ENCODE assay signal across 1 cellular context in genomic region chr5:124453221-124454032, GRCh38.
TF ChIP-seq lines count a peak whose summit lies in the region.

No MANE protein-coding gene starts in this region.

TF ChIP-seq in GM23338, 12 proteins besides CTCF, POLR2A, EP300 and RAD21 (continued from another document):
- TF ChIP-seq, protein P1, sequence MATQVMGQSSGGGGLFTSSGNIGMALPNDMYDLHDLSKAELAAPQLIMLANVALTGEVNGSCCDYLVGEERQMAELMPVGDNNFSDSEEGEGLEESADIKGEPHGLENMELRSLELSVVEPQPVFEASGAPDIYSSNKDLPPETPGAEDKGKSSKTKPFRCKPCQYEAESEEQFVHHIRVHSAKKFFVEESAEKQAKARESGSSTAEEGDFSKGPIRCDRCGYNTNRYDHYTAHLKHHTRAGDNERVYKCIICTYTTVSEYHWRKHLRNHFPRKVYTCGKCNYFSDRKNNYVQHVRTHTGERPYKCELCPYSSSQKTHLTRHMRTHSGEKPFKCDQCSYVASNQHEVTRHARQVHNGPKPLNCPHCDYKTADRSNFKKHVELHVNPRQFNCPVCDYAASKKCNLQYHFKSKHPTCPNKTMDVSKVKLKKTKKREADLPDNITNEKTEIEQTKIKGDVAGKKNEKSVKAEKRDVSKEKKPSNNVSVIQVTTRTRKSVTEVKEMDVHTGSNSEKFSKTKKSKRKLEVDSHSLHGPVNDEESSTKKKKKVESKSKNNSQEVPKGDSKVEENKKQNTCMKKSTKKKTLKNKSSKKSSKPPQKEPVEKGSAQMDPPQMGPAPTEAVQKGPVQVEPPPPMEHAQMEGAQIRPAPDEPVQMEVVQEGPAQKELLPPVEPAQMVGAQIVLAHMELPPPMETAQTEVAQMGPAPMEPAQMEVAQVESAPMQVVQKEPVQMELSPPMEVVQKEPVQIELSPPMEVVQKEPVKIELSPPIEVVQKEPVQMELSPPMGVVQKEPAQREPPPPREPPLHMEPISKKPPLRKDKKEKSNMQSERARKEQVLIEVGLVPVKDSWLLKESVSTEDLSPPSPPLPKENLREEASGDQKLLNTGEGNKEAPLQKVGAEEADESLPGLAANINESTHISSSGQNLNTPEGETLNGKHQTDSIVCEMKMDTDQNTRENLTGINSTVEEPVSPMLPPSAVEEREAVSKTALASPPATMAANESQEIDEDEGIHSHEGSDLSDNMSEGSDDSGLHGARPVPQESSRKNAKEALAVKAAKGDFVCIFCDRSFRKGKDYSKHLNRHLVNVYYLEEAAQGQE (IDR thresholded peaks at IDR 0.05; ENCODE audit: unreplicated experiment) = no peak
- TF ChIP-seq POLR2AphosphoS5 (IDR thresholded peaks at IDR 0.05; ENCODE audit: low read depth) (no peak), JUNB (IDR thresholded peaks at IDR 0.05; ENCODE audit: unreplicated experiment) (no peak), ZNF331 (CRISPR knock-in tag; IDR thresholded peaks at IDR 0.05; ENCODE audit: low read depth) (no peak), STAT1 (IDR thresholded peaks at IDR 0.05; ENCODE audit: unreplicated experiment) (no peak)
